In genomic region chr16:54297154-54297553, GRCh38 we compare ENCODE assay signal across 28 cellular contexts. TPM values are rescaled to one million over a fixed set of nuclear protein-coding genes. Genes with fewer than 3 reads are reported as not detected.
"Had no signal": no experiment of that assay in that cellular context is flagged by ENCODE, and none has a peak within 500 bp of the region (broad histone marks: within the 10 kb centered on the region; RNA-seq: fewer than 3 reads in every experiment).

No MANE protein-coding gene starts in this region.

- H3K36me3 ChIP-seq: colonic mucosa, esophagus muscularis mucosa, esophagus squamous epithelium, gastrocnemius medialis, gastroesophageal sphincter, heart left ventricle, heart right ventricle had no signal

- H3K27ac ChIP-seq: colonic mucosa, coronary artery, dorsolateral prefrontal cortex, epithelial cell of prostate, esophagus muscularis mucosa, esophagus squamous epithelium, foreskin keratinocyte, gastrocnemius medialis, gastroesophageal sphincter, heart left ventricle, heart right ventricle had no signal

- FAIRE-seq: colon, endometrium, endothelial cell of umbilical vein, frontal cortex had no signal

- H3K9me3 ChIP-seq: colonic mucosa, gastrocnemius medialis had no signal

- ATAC-seq: effector memory CD8-positive, alpha-beta T cell; esophagus mucosa; foreskin keratinocyte; gastrocnemius medialis; gastroesophageal sphincter had no signal

- H3K4me1 ChIP-seq: colonic mucosa, esophagus muscularis mucosa, foreskin keratinocyte, gastrocnemius medialis, gastroesophageal sphincter, heart left ventricle, heart right ventricle had no signal

- H3K4me3 ChIP-seq: colonic mucosa, coronary artery, dorsolateral prefrontal cortex, esophagus muscularis mucosa, esophagus squamous epithelium, gastrocnemius medialis, gastroesophageal sphincter, heart left ventricle, heart right ventricle had no signal

- DNase-seq: colonic mucosa; cortex of kidney; dermis blood vessel endothelial cell; dorsolateral prefrontal cortex; effector CD4-positive, alpha-beta T cell; effector CD8-positive, alpha-beta T cell; effector memory CD4-positive, alpha-beta T cell; effector memory CD8-positive, alpha-beta T cell; endodermal cell; erythroblast; esophagus squamous epithelium; foreskin fibroblast; foreskin keratinocyte; foreskin melanocyte; gastrocnemius medialis; glutamatergic neuron; head of caudate nucleus; heart left ventricle; heart right ventricle had no signal

- H3K27me3 ChIP-seq: foreskin keratinocyte, gastrocnemius medialis had no signal

RNA-seq across cellular contexts. Expression of gene IRX3, which starts 10.6 kb away (rescaled TPM):
- total RNA-seq: endothelial cell of umbilical vein had no signal
- polyA plus RNA-seq: endothelial cell of umbilical vein had no signal
